ENCODE assay signal across 15 cellular contexts in genomic region chr2:120563616-120564015, GRCh38.
"Had no signal": no experiment of that assay in that cellular context is flagged by ENCODE, and none has a peak within 500 bp of the region (broad histone marks: within the 10 kb centered on the region; RNA-seq: fewer than 3 reads in every experiment).

No MANE protein-coding gene starts in this region.

- H3K27me3 ChIP-seq: right atrium auricular region, suprapubic skin, thyroid gland, upper lobe of left lung had no signal

- H3K4me1 ChIP-seq: foreskin keratinocyte had no signal

- H3K9me3 Mint-ChIP-seq: endodermal cell, nephron progenitor cell had no signal

- H3K27ac ChIP-seq: coronary artery, foreskin keratinocyte, suprapubic skin, thyroid gland, upper lobe of left lung had no signal

- H3K36me3 ChIP-seq: right atrium auricular region, suprapubic skin, thyroid gland, upper lobe of left lung had no signal

- FAIRE-seq: endothelial cell of umbilical vein had no signal

- H3K4me3 ChIP-seq: coronary artery, right atrium auricular region, smooth muscle cell, suprapubic skin, thyroid gland, upper lobe of left lung had no signal

- DNase-seq: effector CD4-positive, alpha-beta T cell; erythroblast; foreskin keratinocyte; naive thymus-derived CD4-positive, alpha-beta T cell; stimulated activated CD4-positive, alpha-beta T cell treated with anti-CD3 and anti-CD28 coated beads, Interleukin-2, amount 100 ng/mL, for 48 hours; stimulated activated naive CD8-positive, alpha-beta T cell treated with anti-CD3 and anti-CD28 coated beads, Interleukin-15, Interleukin-2, amounts not matched to agents 100 U/mL and 50 U/mL, for 24 hours; thyroid gland had no signal

- H3K36me3 Mint-ChIP-seq: naive thymus-derived CD4-positive, alpha-beta T cell had no signal

- H3K27ac Mint-ChIP-seq: endodermal cell; naive thymus-derived CD4-positive, alpha-beta T cell; nephron progenitor cell had no signal

- H3K4me3 Mint-ChIP-seq: endodermal cell; naive thymus-derived CD4-positive, alpha-beta T cell; nephron progenitor cell had no signal

- H3K4me2 ChIP-seq: smooth muscle cell had no signal

- H3K9me3 ChIP-seq: right atrium auricular region, suprapubic skin, thyroid gland, upper lobe of left lung had no signal
